In genomic region chr6:25637946-25638345, GRCh38 we compare ENCODE assay signal across 1 cellular context.
TF ChIP-seq lines count a peak whose summit lies in the region.

No MANE protein-coding gene starts in this region.

TF ChIP-seq in HepG2, 621 proteins besides CTCF, POLR2A, EP300 and RAD21 (continued from another document and continues in another):
- TF ChIP-seq ZBTB14 (CRISPR knock-in tag; IDR thresholded peaks at IDR 0.05), result no peak
- TF ChIP-seq ZNF501 (CRISPR knock-in tag; IDR thresholded peaks at IDR 0.05), result no peak
- TF ChIP-seq ZMAT3 (CRISPR knock-in tag; conservative IDR thresholded peaks at IDR 0.05), result no peak
- TF ChIP-seq CHD4 (IDR thresholded peaks at IDR 0.05; ENCODE audit: borderline replicate concordance, low read length), result no peak
- no peak for TF ChIP-seq STAT5B (CRISPR knock-in tag; IDR thresholded peaks at IDR 0.05)
- no peak for TF ChIP-seq GLI4 (CRISPR knock-in tag; IDR thresholded peaks at IDR 0.05; ENCODE audit: borderline replicate concordance)
- TF ChIP-seq, protein P1, sequence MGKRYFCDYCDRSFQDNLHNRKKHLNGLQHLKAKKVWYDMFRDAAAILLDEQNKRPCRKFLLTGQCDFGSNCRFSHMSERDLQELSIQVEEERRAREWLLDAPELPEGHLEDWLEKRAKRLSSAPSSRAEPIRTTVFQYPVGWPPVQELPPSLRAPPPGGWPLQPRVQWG (CRISPR knock-in tag; IDR thresholded peaks at IDR 0.05; ENCODE audit: borderline replicate concordance, low read depth), result no peak
- no peak for TF ChIP-seq ZNF616 (CRISPR knock-in tag; IDR thresholded peaks at IDR 0.05; ENCODE audit: low read depth)
- no peak for TF ChIP-seq ZNF205 (CRISPR knock-in tag; IDR thresholded peaks at IDR 0.05)
- TF ChIP-seq, protein P2, sequence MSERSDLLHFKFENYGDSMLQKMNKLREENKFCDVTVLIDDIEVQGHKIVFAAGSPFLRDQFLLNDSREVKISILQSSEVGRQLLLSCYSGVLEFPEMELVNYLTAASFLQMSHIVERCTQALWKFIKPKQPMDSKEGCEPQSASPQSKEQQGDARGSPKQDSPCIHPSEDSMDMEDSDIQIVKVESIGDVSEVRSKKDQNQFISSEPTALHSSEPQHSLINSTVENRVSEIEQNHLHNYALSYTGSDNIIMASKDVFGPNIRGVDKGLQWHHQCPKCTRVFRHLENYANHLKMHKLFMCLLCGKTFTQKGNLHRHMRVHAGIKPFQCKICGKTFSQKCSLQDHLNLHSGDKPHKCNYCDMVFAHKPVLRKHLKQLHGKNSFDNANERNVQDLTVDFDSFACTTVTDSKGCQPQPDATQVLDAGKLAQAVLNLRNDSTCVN (CRISPR knock-in tag; IDR thresholded peaks at IDR 0.05; ENCODE audit: borderline replicate concordance), result 0 out of 2 replicates have a peak, but pooled peaks have one; percentile 39
- TF ChIP-seq TEAD3 (CRISPR knock-in tag; optimal IDR thresholded peaks at IDR 0.05; ENCODE audit: borderline replicate concordance), result peak; percentile 36
- TF ChIP-seq NFE2L2 (IDR thresholded peaks at IDR 0.05; ENCODE audit: low read length), result no peak
- TF ChIP-seq ZNF629 (CRISPR knock-in tag; conservative IDR thresholded peaks at IDR 0.05), result no peak
- TF ChIP-seq, protein P3, sequence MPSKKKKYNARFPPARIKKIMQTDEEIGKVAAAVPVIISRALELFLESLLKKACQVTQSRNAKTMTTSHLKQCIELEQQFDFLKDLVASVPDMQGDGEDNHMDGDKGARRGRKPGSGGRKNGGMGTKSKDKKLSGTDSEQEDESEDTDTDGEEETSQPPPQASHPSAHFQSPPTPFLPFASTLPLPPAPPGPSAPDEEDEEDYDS (CRISPR knock-in tag; IDR thresholded peaks at IDR 0.05), result peak; percentile 28; the same call in 1 of the 2 replicates
- no peak for TF ChIP-seq ZNF552 (CRISPR knock-in tag; IDR thresholded peaks at IDR 0.05; ENCODE audit: borderline replicate concordance)
- no peak for TF ChIP-seq ZNF441 (CRISPR knock-in tag; IDR thresholded peaks at IDR 0.05; ENCODE audit: borderline replicate concordance)
- no peak for TF ChIP-seq ZBTB1 (CRISPR knock-in tag; IDR thresholded peaks at IDR 0.05; ENCODE audit: borderline replicate concordance)
- TF ChIP-seq, protein P4, sequence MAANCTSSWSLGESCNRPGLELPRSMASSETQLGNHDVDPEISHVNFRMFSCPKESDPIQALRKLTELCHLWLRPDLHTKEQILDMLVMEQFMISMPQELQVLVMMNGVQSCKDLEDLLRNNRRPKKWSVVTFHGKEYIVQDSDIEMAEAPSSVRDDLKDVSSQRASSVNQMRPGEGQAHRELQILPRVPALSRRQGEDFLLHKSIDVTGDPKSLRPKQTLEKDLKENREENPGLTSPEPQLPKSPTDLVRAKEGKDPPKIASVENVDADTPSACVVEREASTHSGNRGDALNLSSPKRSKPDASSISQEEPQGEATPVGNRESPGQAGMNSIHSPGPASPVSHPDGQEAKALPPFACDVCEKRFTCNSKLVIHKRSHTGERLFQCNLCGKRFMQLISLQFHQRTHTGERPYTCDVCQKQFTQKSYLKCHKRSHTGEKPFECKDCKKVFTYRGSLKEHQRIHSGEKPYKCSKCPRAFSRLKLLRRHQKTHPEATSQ (CRISPR knock-in tag; IDR thresholded peaks at IDR 0.05; ENCODE audit: borderline replicate concordance), result no peak
- TF ChIP-seq SMYD3 (CRISPR knock-in tag; IDR thresholded peaks at IDR 0.05), result no peak
- TF ChIP-seq RELA (CRISPR knock-in tag; IDR thresholded peaks at IDR 0.05), result no peak
- no peak for TF ChIP-seq SNAPC2 (CRISPR knock-in tag; IDR thresholded peaks at IDR 0.05)
- TF ChIP-seq PREB (CRISPR knock-in tag; IDR thresholded peaks at IDR 0.05), result no peak
- TF ChIP-seq ARHGAP35 (CRISPR knock-in tag; IDR thresholded peaks at IDR 0.05; ENCODE audit: borderline replicate concordance), result 0 out of 2 replicates have a peak, but pooled peaks have one; percentile 45
- TF ChIP-seq KLF11 (CRISPR knock-in tag; IDR thresholded peaks at IDR 0.05), result no peak
- no peak for TF ChIP-seq ZNF558 (CRISPR knock-in tag; IDR thresholded peaks at IDR 0.05; ENCODE audit: borderline replicate concordance)
- TF ChIP-seq YEATS4 (CRISPR knock-in tag; IDR thresholded peaks at IDR 0.05; ENCODE audit: borderline replicate concordance), result no peak
- TF ChIP-seq SPEN (CRISPR knock-in tag; IDR thresholded peaks at IDR 0.05; ENCODE audit: low read depth), result no peak
- TF ChIP-seq PCBP1 (IDR thresholded peaks at IDR 0.05; ENCODE audit: borderline replicate concordance, low read depth, low read length), result no peak
- TF ChIP-seq ZKSCAN8 (CRISPR knock-in tag; IDR thresholded peaks at IDR 0.05; ENCODE audit: borderline replicate concordance), result no peak
- no peak for TF ChIP-seq MIER3 (CRISPR knock-in tag; IDR thresholded peaks at IDR 0.05; ENCODE audit: borderline replicate concordance)
- TF ChIP-seq, protein P5, sequence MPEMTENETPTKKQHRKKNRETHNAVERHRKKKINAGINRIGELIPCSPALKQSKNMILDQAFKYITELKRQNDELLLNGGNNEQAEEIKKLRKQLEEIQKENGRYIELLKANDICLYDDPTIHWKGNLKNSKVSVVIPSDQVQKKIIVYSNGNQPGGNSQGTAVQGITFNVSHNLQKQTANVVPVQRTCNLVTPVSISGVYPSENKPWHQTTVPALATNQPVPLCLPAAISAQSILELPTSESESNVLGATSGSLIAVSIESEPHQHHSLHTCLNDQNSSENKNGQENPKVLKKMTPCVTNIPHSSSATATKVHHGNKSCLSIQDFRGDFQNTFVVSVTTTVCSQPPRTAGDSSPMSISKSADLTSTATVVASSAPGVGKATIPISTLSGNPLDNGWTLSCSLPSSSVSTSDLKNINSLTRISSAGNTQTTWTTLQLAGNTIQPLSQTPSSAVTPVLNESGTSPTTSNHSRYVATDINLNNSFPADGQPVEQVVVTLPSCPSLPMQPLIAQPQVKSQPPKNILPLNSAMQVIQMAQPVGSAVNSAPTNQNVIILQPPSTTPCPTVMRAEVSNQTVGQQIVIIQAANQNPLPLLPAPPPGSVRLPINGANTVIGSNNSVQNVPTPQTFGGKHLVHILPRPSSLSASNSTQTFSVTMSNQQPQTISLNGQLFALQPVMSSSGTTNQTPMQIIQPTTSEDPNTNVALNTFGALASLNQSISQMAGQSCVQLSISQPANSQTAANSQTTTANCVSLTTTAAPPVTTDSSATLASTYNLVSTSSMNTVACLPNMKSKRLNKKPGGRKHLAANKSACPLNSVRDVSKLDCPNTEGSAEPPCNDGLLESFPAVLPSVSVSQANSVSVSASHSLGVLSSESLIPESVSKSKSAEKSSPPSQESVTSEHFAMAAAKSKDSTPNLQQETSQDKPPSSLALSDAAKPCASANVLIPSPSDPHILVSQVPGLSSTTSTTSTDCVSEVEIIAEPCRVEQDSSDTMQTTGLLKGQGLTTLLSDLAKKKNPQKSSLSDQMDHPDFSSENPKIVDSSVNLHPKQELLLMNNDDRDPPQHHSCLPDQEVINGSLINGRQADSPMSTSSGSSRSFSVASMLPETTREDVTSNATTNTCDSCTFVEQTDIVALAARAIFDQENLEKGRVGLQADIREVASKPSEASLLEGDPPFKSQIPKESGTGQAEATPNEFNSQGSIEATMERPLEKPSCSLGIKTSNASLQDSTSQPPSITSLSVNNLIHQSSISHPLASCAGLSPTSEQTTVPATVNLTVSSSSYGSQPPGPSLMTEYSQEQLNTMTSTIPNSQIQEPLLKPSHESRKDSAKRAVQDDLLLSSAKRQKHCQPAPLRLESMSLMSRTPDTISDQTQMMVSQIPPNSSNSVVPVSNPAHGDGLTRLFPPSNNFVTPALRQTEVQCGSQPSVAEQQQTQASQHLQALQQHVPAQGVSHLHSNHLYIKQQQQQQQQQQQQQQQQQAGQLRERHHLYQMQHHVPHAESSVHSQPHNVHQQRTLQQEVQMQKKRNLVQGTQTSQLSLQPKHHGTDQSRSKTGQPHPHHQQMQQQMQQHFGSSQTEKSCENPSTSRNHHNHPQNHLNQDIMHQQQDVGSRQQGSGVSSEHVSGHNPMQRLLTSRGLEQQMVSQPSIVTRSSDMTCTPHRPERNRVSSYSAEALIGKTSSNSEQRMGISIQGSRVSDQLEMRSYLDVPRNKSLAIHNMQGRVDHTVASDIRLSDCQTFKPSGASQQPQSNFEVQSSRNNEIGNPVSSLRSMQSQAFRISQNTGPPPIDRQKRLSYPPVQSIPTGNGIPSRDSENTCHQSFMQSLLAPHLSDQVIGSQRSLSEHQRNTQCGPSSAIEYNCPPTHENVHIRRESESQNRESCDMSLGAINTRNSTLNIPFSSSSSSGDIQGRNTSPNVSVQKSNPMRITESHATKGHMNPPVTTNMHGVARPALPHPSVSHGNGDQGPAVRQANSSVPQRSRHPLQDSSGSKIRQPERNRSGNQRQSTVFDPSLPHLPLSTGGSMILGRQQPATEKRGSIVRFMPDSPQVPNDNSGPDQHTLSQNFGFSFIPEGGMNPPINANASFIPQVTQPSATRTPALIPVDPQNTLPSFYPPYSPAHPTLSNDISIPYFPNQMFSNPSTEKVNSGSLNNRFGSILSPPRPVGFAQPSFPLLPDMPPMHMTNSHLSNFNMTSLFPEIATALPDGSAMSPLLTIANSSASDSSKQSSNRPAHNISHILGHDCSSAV (CRISPR knock-in tag; IDR thresholded peaks at IDR 0.05; ENCODE audit: borderline replicate concordance), result no peak
- TF ChIP-seq DR1 (CRISPR knock-in tag; IDR thresholded peaks at IDR 0.05), result no peak
- TF ChIP-seq ATF7 (IDR thresholded peaks at IDR 0.05), result no peak
- TF ChIP-seq ATF7 (CRISPR knock-in tag; IDR thresholded peaks at IDR 0.05), result no peak
- no peak for TF ChIP-seq ZNF512B (CRISPR knock-in tag; IDR thresholded peaks at IDR 0.05; ENCODE audit: borderline replicate concordance)
- TF ChIP-seq, protein P6, sequence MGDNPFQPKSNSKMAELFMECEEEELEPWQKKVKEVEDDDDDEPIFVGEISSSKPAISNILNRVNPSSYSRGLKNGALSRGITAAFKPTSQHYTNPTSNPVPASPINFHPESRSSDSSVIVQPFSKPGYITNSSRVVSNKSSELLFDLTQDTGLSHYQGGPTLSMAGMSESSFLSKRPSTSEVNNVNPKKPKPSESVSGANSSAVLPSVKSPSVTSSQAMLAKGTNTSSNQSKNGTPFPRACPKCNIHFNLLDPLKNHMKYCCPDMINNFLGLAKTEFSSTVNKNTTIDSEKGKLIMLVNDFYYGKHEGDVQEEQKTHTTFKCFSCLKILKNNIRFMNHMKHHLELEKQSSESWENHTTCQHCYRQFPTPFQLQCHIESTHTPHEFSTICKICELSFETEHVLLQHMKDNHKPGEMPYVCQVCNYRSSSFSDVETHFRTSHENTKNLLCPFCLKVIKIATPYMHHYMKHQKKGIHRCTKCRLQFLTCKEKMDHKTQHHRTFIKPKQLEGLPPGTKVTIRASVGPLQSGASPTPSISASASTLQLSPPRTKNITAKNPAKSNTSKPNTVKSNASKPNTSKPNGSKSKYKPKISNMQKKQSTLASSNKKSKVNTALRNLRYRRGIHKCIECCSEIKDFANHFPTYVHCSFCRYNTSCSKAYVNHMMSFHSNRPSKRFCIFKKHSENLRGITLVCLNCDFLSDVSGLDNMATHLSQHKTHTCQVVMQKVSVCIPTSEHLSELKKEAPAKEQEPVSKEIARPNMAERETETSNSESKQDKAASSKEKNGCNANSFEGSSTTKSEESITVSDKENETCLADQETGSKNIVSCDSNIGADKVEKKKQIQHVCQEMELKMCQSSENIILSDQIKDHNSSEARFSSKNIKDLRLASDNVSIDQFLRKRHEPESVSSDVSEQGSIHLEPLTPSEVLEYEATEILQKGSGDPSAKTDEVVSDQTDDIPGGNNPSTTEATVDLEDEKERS (CRISPR knock-in tag; IDR thresholded peaks at IDR 0.05), result no peak
- TF ChIP-seq NRL (CRISPR knock-in tag; IDR thresholded peaks at IDR 0.05; ENCODE audit: borderline replicate concordance), result no peak
